Comparison of ENCODE assay signal across 27 cellular contexts in genomic region chr13:21031594-21031993, GRCh38. TPM values are rescaled to one million over a fixed set of nuclear protein-coding genes. Genes with fewer than 3 reads are reported as not detected.
DNase-seq lines count a peak whose midpoint lies in the region; ATAC-seq and TF ChIP-seq lines count a peak whose summit lies in the region.
"Had no signal": no experiment of that assay in that cellular context is flagged by ENCODE, and none has a peak within 500 bp of the region (broad histone marks: within the 10 kb centered on the region; RNA-seq: fewer than 3 reads in every experiment).

No MANE protein-coding gene starts in this region.

- no peak overlapping the region for H3K4me2 ChIP-seq in fibroblast of lung (ENCODE audit: extremely low read depth, insufficient read depth, low read length)
- H3K4me2 ChIP-seq: KMS-11 had no signal

- H3K9me3 ChIP-seq in right atrium auricular region (no peaks in the 10 kb centered on the region), fibroblast of lung (ENCODE audit: control insufficient read depth, insufficient read depth, low read depth, low read length) (no peaks in the 10 kb centered on the region), psoas muscle (no peaks in the 10 kb centered on the region), colonic mucosa (no peaks in the 10 kb centered on the region)
- H3K9me3 ChIP-seq: adrenal gland, body of pancreas, uterus had no signal

- peaks cover 89% of the 10 kb centered on the region for H3K79me2 ChIP-seq in fibroblast of lung (ENCODE audit: control insufficient read depth, insufficient read depth, low read length)

- H3K27ac ChIP-seq in right atrium auricular region = peak overlapping the region; percentile 78 to 92
- H3K27ac ChIP-seq in fibroblast of lung (ENCODE audit: insufficient read depth, low read length) = peak overlapping the region; percentile 31
- peak overlapping the region; percentile 2 for H3K27ac ChIP-seq in psoas muscle
- H3K27ac ChIP-seq in colonic mucosa = no peak overlapping the region
- H3K27ac ChIP-seq: HL-60, KMS-11, RWPE1, uterus had no signal

- WGBS in psoas muscle, 3 donors = 93 to 98% (median 93%) methylated on average over 6 of the region's 6 CpGs

- peak; percentile 50 for DNase-seq in right atrium auricular region (ENCODE audit: low spot score)
- DNase-seq in Right ventricle myocardium inferior (ENCODE audit: missing footprints) = no peak
- DNase-seq in fibroblast of lung (ENCODE audit: low read depth in 2 of 2) = no peak
- DNase-seq in psoas muscle = no peak
- no peak for DNase-seq in colonic mucosa
- no peak for DNase-seq in HCEC 1CT
- DNase-seq in activated effector memory CD4-positive, alpha-beta T cell treated with anti-CD3 and anti-CD28 coated beads, Interleukin-2, amount 50 U/mL, for 16 hours = no peak
- DNase-seq: activated CD4-positive, CD25-positive, alpha-beta regulatory T cell; activated naive CD4-positive, alpha-beta T cell treated with anti-CD3 and anti-CD28 coated beads, Interleukin-2, amount 10 ng/mL, durations not matched to agents 7 days and 5 days; body of pancreas; CD8-positive, alpha-beta memory T cell; DMS 273 treated with DMSO at 0.1 percent for 48 hours; EL; H7; naive thymus-derived CD4-positive, alpha-beta T cell; NCI-H1417; NCI-H2029; NCI-H524; occipital lobe; stimulated activated naive B cell treated with anti-CD40 and anti-IgM and Interleukin-4, amounts not matched to agents 10 μg/mL and 1 μg/mL and 100 μg/mL, for 72 hours; uterus had no signal

- H3K9ac ChIP-seq in fibroblast of lung (ENCODE audit: insufficient read depth, low read length) = no peak overlapping the region
- no peak overlapping the region for H3K9ac ChIP-seq in colonic mucosa (ENCODE audit: low read depth in 2 of 2, low read length in 2 of 2)
- H3K9ac ChIP-seq: KMS-11 had no signal

- H3K27me3 ChIP-seq in right atrium auricular region (no peaks in the 10 kb centered on the region), fibroblast of lung (ENCODE audit: control insufficient read depth, insufficient read depth, low read length) (no peaks in the 10 kb centered on the region), psoas muscle (ENCODE audit: insufficient read depth in 3 of 3, low read length in 2 of 3) (no peaks in the 10 kb centered on the region), colonic mucosa (no peaks in the 10 kb centered on the region)
- H3K27me3 ChIP-seq: adrenal gland, body of pancreas, uterus had no signal

- TF ChIP-seq CTCF in right atrium auricular region (IDR thresholded peaks at IDR 0.05) (no peak), fibroblast of lung (conservative IDR thresholded peaks at IDR 0.05 in 1 of 2, IDR thresholded peaks at IDR 0.05 in 1 of 2; ENCODE audit: low read depth in 1 of 2, low read length in 2 of 2) (no peak), psoas muscle (IDR thresholded peaks at IDR 0.05) (no peak), colonic mucosa (IDR thresholded peaks at IDR 0.05) (no peak)

- H4K20me1 ChIP-seq in fibroblast of lung (ENCODE audit: control insufficient read depth, extremely low read depth, insufficient read depth, low read length) = peaks cover 6% of the 10 kb centered on the region

- H3K4me3 ChIP-seq in right atrium auricular region (no peak overlapping the region), fibroblast of lung (replicated peaks in 1 of 4; ENCODE audit: control extremely low read depth in 1 of 4, insufficient read depth in 1 of 4, low read depth in 3 of 4, low read length in 4 of 4) (no peak overlapping the region), psoas muscle (no peak overlapping the region), colonic mucosa (no peak overlapping the region)
- H3K4me3 ChIP-seq: adrenal gland, body of pancreas, uterus had no signal

- ATAC-seq in Right ventricle myocardium inferior = no peak
- ATAC-seq in psoas muscle = no peak
- no peak for ATAC-seq in GM19467 (IDR thresholded peaks at IDR 0.05; ENCODE audit: unreplicated experiment)
- ATAC-seq: body of pancreas; left lobe of liver; naive thymus-derived CD4-positive, alpha-beta T cell; stimulated activated naive B cell treated with anti-CD40 and anti-IgM and Interleukin-4, amounts not matched to agents 10 μg/mL and 1 μg/mL and 100 μg/mL, for 72 hours had no signal

- intact Hi-C loops in Right ventricle myocardium inferior (cut with DNase I) = no loop called here
- intact Hi-C loops in psoas muscle (cut with DNase I) = no loop called here
- intact Hi-C loops in colonic mucosa (cut with DNase I) = no loop called here

- peaks cover 0 to 57% of the 10 kb centered on the region in 2 donors for H3K4me1 ChIP-seq in right atrium auricular region
- H3K4me1 ChIP-seq in fibroblast of lung (ENCODE audit: control insufficient read depth, extremely low read depth, insufficient read depth, low read length) = peaks cover 14% of the 10 kb centered on the region
- H3K4me1 ChIP-seq in psoas muscle = peaks cover 56% of the 10 kb centered on the region
- no peaks in the 10 kb centered on the region for H3K4me1 ChIP-seq in colonic mucosa

- H3K36me3 ChIP-seq in right atrium auricular region (no peaks in the 10 kb centered on the region), fibroblast of lung (ENCODE audit: control insufficient read depth, insufficient read depth, low read length) (peaks cover 2% of the 10 kb centered on the region), psoas muscle (ENCODE audit: insufficient read depth in 1 of 2, low read depth in 1 of 2) (no peaks in the 10 kb centered on the region), colonic mucosa (no peaks in the 10 kb centered on the region)
- H3K36me3 ChIP-seq: adrenal gland, uterus had no signal

- H2AFZ ChIP-seq in fibroblast of lung (ENCODE audit: low read length) = no peak overlapping the region

RNA-seq across cellular contexts. Expression of gene LATS2, which starts 29.8 kb away (rescaled TPM):
- total RNA-seq in right atrium auricular region (10 to 100 TPM; 20.9 to 33.3 TPM), Right ventricle myocardium inferior (23.7 TPM), fibroblast of lung (11.0 and 16.2 TPM in 2 replicates), psoas muscle (10 to 100 TPM; 23.7 to 27.4 (median 26.1) TPM), colonic mucosa (10 to 100 TPM in 1 of 2 donors, 1 to 10 TPM in 1; 3.7 to 11.3 TPM)
- polyA plus RNA-seq in fibroblast of lung (17.6 and 32.0 TPM in 2 replicates), psoas muscle (10 to 100 TPM in 2 of 3 donors, 1 to 10 TPM in 1; 6.0 to 13.9 (median 10.0) TPM)
- polyA plus RNA-seq in fibroblast of lung (2012) = 14.8 and 30.1 TPM in 2 replicates
- 22.5 and 36.8 TPM in 2 replicates for polyA minus RNA-seq in fibroblast of lung (ENCODE audit: low replicate concordance)
- polyA plus RNA-seq: naive thymus-derived CD4-positive, alpha-beta T cell had no signal
